Comparison of ENCODE assay signal across 9 cellular contexts in the genomic region with DNA sequence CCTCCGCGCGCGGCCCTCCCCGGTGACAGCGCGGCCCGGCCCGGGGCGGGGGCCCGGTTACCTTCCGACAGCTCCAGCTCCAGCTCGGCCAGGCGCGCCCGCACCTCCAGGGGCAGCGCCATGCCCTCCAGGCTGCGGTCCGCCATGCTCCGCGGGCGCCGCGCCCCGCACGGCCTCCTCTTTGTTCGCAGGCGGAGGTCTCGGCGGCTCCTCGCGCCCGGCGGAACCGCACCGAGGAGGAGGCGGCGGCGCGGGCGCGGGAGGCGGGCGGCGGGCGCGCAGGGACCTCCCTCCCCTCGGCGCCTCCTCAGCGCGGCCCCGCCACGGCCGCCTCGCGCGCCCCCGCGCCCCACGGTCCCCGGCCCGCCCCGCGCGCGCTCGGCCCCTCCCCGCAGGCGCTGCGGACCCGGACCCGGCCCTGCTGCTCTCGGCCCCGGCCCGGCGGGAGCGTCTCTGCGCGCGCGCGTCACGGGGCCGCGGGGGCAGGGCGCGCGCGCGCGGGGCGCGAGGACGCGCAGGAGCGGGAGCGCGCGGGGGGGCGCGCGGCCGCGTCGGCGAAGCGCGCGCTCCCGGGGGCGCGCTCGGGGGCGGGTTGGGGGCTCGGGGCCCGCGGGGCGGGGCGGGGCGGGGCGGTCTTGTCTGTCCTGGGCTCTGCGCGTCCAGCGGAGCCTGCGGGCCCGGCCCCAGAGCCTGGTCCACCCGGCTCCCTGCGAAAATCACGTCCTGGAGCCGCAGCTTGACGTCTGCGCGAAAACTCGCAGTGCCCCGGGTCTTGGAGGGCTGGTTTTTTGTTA. TPM values are rescaled to one million over a fixed set of nuclear protein-coding genes. Genes with fewer than 3 reads are reported as not detected.
DNase-seq lines count a peak whose midpoint lies in the region; ATAC-seq and TF ChIP-seq lines count a peak whose summit lies in the region.
"Had no signal": no experiment of that assay in that cellular context is flagged by ENCODE, and none has a peak within 500 bp of the region (broad histone marks: within the 10 kb centered on the region; RNA-seq: fewer than 3 reads in every experiment).

A gene with protein sequence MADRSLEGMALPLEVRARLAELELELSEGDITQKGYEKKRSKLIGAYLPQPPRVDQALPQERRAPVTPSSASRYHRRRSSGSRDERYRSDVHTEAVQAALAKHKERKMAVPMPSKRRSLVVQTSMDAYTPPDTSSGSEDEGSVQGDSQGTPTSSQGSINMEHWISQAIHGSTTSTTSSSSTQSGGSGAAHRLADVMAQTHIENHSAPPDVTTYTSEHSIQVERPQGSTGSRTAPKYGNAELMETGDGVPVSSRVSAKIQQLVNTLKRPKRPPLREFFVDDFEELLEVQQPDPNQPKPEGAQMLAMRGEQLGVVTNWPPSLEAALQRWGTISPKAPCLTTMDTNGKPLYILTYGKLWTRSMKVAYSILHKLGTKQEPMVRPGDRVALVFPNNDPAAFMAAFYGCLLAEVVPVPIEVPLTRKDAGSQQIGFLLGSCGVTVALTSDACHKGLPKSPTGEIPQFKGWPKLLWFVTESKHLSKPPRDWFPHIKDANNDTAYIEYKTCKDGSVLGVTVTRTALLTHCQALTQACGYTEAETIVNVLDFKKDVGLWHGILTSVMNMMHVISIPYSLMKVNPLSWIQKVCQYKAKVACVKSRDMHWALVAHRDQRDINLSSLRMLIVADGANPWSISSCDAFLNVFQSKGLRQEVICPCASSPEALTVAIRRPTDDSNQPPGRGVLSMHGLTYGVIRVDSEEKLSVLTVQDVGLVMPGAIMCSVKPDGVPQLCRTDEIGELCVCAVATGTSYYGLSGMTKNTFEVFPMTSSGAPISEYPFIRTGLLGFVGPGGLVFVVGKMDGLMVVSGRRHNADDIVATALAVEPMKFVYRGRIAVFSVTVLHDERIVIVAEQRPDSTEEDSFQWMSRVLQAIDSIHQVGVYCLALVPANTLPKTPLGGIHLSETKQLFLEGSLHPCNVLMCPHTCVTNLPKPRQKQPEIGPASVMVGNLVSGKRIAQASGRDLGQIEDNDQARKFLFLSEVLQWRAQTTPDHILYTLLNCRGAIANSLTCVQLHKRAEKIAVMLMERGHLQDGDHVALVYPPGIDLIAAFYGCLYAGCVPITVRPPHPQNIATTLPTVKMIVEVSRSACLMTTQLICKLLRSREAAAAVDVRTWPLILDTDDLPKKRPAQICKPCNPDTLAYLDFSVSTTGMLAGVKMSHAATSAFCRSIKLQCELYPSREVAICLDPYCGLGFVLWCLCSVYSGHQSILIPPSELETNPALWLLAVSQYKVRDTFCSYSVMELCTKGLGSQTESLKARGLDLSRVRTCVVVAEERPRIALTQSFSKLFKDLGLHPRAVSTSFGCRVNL (N-terminal part only) (minus strand): TSS at position 236 of the 794 bp plus-strand sequence. CDS start 90 bp downstream, at position 146.

- H3K4me3 ChIP-seq in HFF-Myc (replicated peaks; ENCODE audit: low read depth, low read length): peak within 1 kb of the TSS; percentile 72
- H3K4me3 ChIP-seq in WI38 (ENCODE audit: low read depth, low read length): peak within 1 kb of the TSS; percentile 84
- H3K4me3 ChIP-seq in naive thymus-derived CD4-positive, alpha-beta T cell (ENCODE audit: low read length): no peak within 1 kb of the TSS

- no peak within 1 kb of the TSS for H3K27ac ChIP-seq in foreskin keratinocyte
- H3K27ac ChIP-seq in naive thymus-derived CD4-positive, alpha-beta T cell (ENCODE audit: low read depth, low read length): no peak within 1 kb of the TSS
- H3K27ac ChIP-seq: HL-60 had no signal

- no peaks in the 10 kb centered on the region for H3K4me1 ChIP-seq in foreskin keratinocyte
- no peaks in the 10 kb centered on the region for H3K4me1 ChIP-seq in naive thymus-derived CD4-positive, alpha-beta T cell (ENCODE audit: control insufficient read depth in 2 of 2, insufficient read depth in 2 of 2, low read length in 2 of 2)

- intact Hi-C loops in naive thymus-derived CD4-positive, alpha-beta T cell (cut with micrococcal nuclease): no loop called here

- peak; percentile 49 for ATAC-seq in foreskin keratinocyte
- no peak for ATAC-seq in naive thymus-derived CD4-positive, alpha-beta T cell
- ATAC-seq in GM19035 (IDR thresholded peaks at IDR 0.05; ENCODE audit: unreplicated experiment): no peak
- ATAC-seq in HG03025 (IDR thresholded peaks at IDR 0.05; ENCODE audit: low FRiP score, unreplicated experiment): no peak
- ATAC-seq in HG03565 (IDR thresholded peaks at IDR 0.05; ENCODE audit: unreplicated experiment): no peak

- no peaks in the 10 kb centered on the region for H3K36me3 Mint-ChIP-seq in naive thymus-derived CD4-positive, alpha-beta T cell

- H3K27ac Mint-ChIP-seq in naive thymus-derived CD4-positive, alpha-beta T cell: peak within 1 kb of the TSS in 1 of 9 donors; percentile 38

- H3K36me3 ChIP-seq in naive thymus-derived CD4-positive, alpha-beta T cell (ENCODE audit: control insufficient read depth in 2 of 3, insufficient read depth in 3 of 3, low read length in 3 of 3): no peaks in the 10 kb centered on the region

- POLR2A ChIA-PET in naive thymus-derived CD4-positive, alpha-beta T cell (lab: Charles Lee): no interaction called here

- peaks cover 0 to 19% (median 5%) of the 10 kb centered on the region in 7 donors for H3K4me1 Mint-ChIP-seq in naive thymus-derived CD4-positive, alpha-beta T cell

- DNase-seq in Ammon's horn (ENCODE audit: low spot score): peak; percentile 77
- no peak for DNase-seq in HFF-Myc (ENCODE audit: extremely low read depth, low read depth)
- DNase-seq in foreskin keratinocyte: peak in 1 of 2 donors; percentile 11
- no peak for DNase-seq in naive thymus-derived CD4-positive, alpha-beta T cell

- CTCF ChIA-PET in naive thymus-derived CD4-positive, alpha-beta T cell (lab: Charles Lee): no interaction called here

- H3K27me3 ChIP-seq in foreskin keratinocyte: no peaks in the 10 kb centered on the region
- H3K27me3 ChIP-seq in naive thymus-derived CD4-positive, alpha-beta T cell (ENCODE audit: control insufficient read depth in 2 of 2, insufficient read depth in 2 of 2, low read length in 2 of 2): peaks cover 0 to 6% of the 10 kb centered on the region in 2 donors

- H3K4me3 Mint-ChIP-seq in naive thymus-derived CD4-positive, alpha-beta T cell: peak within 1 kb of the TSS in 9 of 10 donors; percentile 40 to 85 (median 60)

- no peaks in the 10 kb centered on the region for H3K9me3 ChIP-seq in naive thymus-derived CD4-positive, alpha-beta T cell (ENCODE audit: control insufficient read depth in 2 of 3, low read length in 3 of 3)

- peaks cover 0 to 5% (median 0%) of the 10 kb centered on the region in 11 donors for H3K9me3 Mint-ChIP-seq in naive thymus-derived CD4-positive, alpha-beta T cell

- peaks cover 43 to 54% (median 46%) of the 10 kb centered on the region in 5 donors for H3K27me3 Mint-ChIP-seq in naive thymus-derived CD4-positive, alpha-beta T cell

- no peak for TF ChIP-seq CTCF in HFF-Myc (IDR thresholded peaks at IDR 0.05; ENCODE audit: low read depth, low read length, missing control alignments)
- no peak for TF ChIP-seq CTCF in WI38 (IDR thresholded peaks at IDR 0.05; ENCODE audit: low read depth, low read length)
- TF ChIP-seq CTCF in foreskin keratinocyte (conservative IDR thresholded peaks at IDR 0.05): no peak

RNA-seq across cellular contexts. Expression of the gene that starts here (rescaled TPM):
- total RNA-seq in foreskin keratinocyte: 4.7 and 5.0 TPM in 2 replicates
- polyA plus RNA-seq in foreskin keratinocyte: 1.2 and 1.3 TPM in 2 replicates
- total RNA-seq in naive thymus-derived CD4-positive, alpha-beta T cell: 1 to 10 TPM; 3.7 to 8.7 (median 7.4) TPM
- 1 to 10 TPM; 1.1 to 2.9 TPM for polyA plus RNA-seq in naive thymus-derived CD4-positive, alpha-beta T cell
